ENCODE assay signal across 4 cellular contexts in the genomic region with DNA sequence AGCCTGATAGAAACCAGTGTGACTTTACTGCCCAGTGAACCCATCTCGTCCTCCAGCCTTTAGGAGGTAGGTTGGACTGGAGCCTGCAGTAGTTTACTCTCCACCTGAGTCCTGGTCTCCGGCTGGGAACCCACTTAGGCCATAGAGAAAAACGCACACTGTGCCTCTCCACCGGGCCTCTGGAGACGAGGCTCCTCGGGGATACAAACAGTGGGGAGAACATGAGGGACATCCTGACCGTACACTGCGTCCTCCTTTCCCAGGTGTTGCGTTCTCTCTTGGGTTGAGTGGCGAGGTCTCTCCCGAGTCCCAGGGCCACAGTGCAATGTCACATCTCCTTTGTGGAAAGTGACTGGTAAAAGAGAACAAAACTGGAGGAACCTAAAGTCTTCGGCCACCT. TPM values are rescaled to one million over a fixed set of nuclear protein-coding genes. Genes with fewer than 3 reads are reported as not detected.
"Had no signal": no experiment of that assay in that cellular context is flagged by ENCODE, and none has a peak within 500 bp of the region (broad histone marks: within the 10 kb centered on the region; RNA-seq: fewer than 3 reads in every experiment).

No MANE protein-coding gene starts in this region.

RNA-seq across cellular contexts. Expression of gene FCGR3B, which starts 26.0 kb away (rescaled TPM):
- total RNA-seq: PC-3, SJSA1 had no signal
- polyA plus RNA-seq: SK-N-SH had no signal

RNA-seq across cellular contexts. Expression of gene FCGR3A, which starts 55.4 kb away (rescaled TPM):
- total RNA-seq: M059J, PC-3, SJSA1 had no signal
- polyA plus RNA-seq: SK-N-SH had no signal

RNA-seq across cellular contexts. Expression of gene FCGR2B, which starts 57.9 kb away (rescaled TPM):
- total RNA-seq: M059J, PC-3, SJSA1 had no signal
